18 cellular contexts compared by ENCODE assay signal in genomic region chr7:81736088-81736487, GRCh38. TPM values are rescaled to one million over a fixed set of nuclear protein-coding genes. Genes with fewer than 3 reads are reported as not detected.
A peak's percentile ranks its signal among the peaks of the same experiment; 100 is the strongest.
DNase-seq lines count a peak whose midpoint lies in the region; ATAC-seq, FAIRE-seq and TF ChIP-seq lines count a peak whose summit lies in the region.
"Had no signal": no experiment of that assay in that cellular context is flagged by ENCODE, and none has a peak within 500 bp of the region (broad histone marks: within the 10 kb centered on the region; RNA-seq: fewer than 3 reads in every experiment).

No MANE protein-coding gene starts in this region.

- no peaks in the 10 kb centered on the region for H3K27me3 Mint-ChIP-seq in endothelial cell (ENCODE audit: unreplicated experiment)

- H3K27ac Mint-ChIP-seq in endothelial cell (ENCODE audit: unreplicated experiment) = no peak overlapping the region

- H3K4me3 ChIP-seq in bronchial epithelial cell (ENCODE audit: low read depth, low read length) (no peak overlapping the region), HAP-1 (no peak overlapping the region)
- H3K4me3 ChIP-seq: A549, PC-9 had no signal

- H3K27me3 ChIP-seq in bronchial epithelial cell (ENCODE audit: control insufficient read depth, insufficient read depth, low read length) (no peaks in the 10 kb centered on the region), HAP-1 (ENCODE audit: low read depth) (no peaks in the 10 kb centered on the region)

- H3K4me1 Mint-ChIP-seq in endothelial cell (ENCODE audit: unreplicated experiment) = no peaks in the 10 kb centered on the region

- H3K36me3 Mint-ChIP-seq in endothelial cell (ENCODE audit: low read depth, unreplicated experiment) = no peaks in the 10 kb centered on the region

- no peak for ATAC-seq in HG03196 (IDR thresholded peaks at IDR 0.05; ENCODE audit: unreplicated experiment)
- ATAC-seq: A549 had no signal

- FAIRE-seq in bronchial epithelial cell (lab: Jason Lieb, UNC) = no peak
- FAIRE-seq: A549, H54 had no signal

- TF ChIP-seq CTCF in bronchial epithelial cell (IDR thresholded peaks at IDR 0.05; ENCODE audit: insufficient read depth, low read length, severe bottlenecking) (no peak), endothelial cell (IDR thresholded peaks at IDR 0.05; ENCODE audit: unreplicated experiment) (no peak)

- H3K9me3 ChIP-seq in HAP-1 = no peaks in the 10 kb centered on the region
- H3K9me3 ChIP-seq: A549 had no signal

- DNase-seq in DMS53 treated with DMSO at 0.1 percent for 48 hours (lab: John Stamatoyannopoulos, UW; ENCODE audit: unreplicated experiment) = peak; percentile 13
- peak; percentile 15 for DNase-seq in LoVo (ENCODE audit: low spot score)
- DNase-seq in bronchial epithelial cell (ENCODE audit: low read depth) = peak; percentile 60
- DNase-seq in iris pigment epithelial cell (ENCODE audit: low read depth) = peak; percentile 42
- no peak for DNase-seq in endothelial cell (ENCODE audit: low spot score)
- DNase-seq in HAP-1 (ENCODE audit: low spot score in 2 of 2) = no peak
- DNase-seq: C1 segment of cervical spinal cord, DMS 273 treated with DMSO at 0.1 percent for 48 hours, EL, NCI-H1436, NCI-H2029, NCI-H2171, NCI-H774, PC-9 had no signal

- H3K9me3 Mint-ChIP-seq in endothelial cell (ENCODE audit: unreplicated experiment) = no peaks in the 10 kb centered on the region

- H3K4me3 Mint-ChIP-seq in endothelial cell (ENCODE audit: unreplicated experiment) = no peak overlapping the region

- H3K36me3 ChIP-seq in bronchial epithelial cell (ENCODE audit: control insufficient read depth, insufficient read depth, low read length) = no peaks in the 10 kb centered on the region
- H3K36me3 ChIP-seq in HAP-1 (replicated peaks) = no peaks in the 10 kb centered on the region

- no peaks in the 10 kb centered on the region for H3K4me1 ChIP-seq in HAP-1

- in situ Hi-C loops in HAP-1 (cut with MboI; ENCODE audit: low sequenced_read_pairs) = no loop called here

RNA-seq across cellular contexts. Expression of gene HGF, which starts 33.8 kb away (rescaled TPM):
- total RNA-seq in bronchial epithelial cell = under 0.01 and 3.7 TPM in 2 replicates
- total RNA-seq in endothelial cell (ENCODE audit: unreplicated experiment) = 0.82 TPM
- total RNA-seq: NCI-H460, PC-9 had no signal

Comparison
In these comparisons a context has a peak if more than half of its experiments do, and no peak if none do; other contexts are left out.
1. DNase-seq: peak in DMS53 treated with DMSO at 0.1 percent for 48 hours (single experiment), LoVo (single experiment), bronchial epithelial cell (single experiment) and iris pigment epithelial cell (single experiment); none in endothelial cell (single experiment) and HAP-1 (0 of 2).